ENCODE assay signal across 9 cellular contexts in the genomic region with DNA sequence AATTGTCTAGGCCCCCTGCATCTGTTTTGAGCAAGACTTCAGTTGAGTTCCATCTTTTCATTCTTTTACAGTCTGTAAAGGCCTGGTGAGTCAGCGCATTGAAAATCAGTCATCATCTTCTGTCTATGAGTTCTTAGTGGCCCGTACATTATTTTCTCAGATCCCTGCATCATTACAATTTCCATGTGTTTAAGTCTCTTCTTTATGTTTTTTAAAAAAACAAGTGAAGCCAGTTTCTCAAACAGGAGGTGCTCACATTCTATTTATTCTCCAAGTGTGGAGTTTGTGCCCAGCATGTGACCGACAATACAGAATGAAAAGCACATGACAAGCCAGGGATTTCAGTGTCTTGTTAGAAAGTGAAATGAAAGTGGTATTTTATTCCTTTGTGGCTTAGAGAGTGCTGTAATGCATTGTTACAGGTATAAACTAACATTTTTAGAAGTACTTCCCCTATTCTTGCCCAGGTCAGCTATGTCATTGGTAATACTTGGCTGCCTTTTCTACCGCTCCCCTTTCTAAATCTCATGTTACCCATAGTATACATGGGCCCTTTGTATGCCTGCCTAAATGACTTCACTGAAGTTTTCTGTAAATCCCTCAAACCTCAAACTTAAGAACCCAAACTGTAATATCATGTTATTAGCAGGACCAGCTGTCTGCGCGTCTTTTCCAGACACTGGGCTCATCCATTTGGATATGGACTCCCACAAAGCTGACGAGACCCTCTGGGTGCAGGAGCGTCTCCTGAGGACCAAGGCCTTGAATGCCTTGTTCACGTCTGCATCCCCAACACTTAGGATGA.
DNase-seq lines count a peak whose midpoint lies in the region; ATAC-seq lines count a peak whose summit lies in the region.
"Had no signal": no experiment of that assay in that cellular context is flagged by ENCODE, and none has a peak within 500 bp of the region (broad histone marks: within the 10 kb centered on the region; RNA-seq: fewer than 3 reads in every experiment).

No MANE protein-coding gene starts in this region.

- no peak overlapping the region for H3K14ac ChIP-seq in neuronal stem cell (ENCODE audit: low read length)

- H3K27ac Mint-ChIP-seq in stimulated activated naive CD8-positive, alpha-beta T cell treated with anti-CD3 and anti-CD28 coated beads, Interleukin-15, amount 100 ng/mL, for 72 hours = no peak overlapping the region
- H3K27ac Mint-ChIP-seq in activated naive CD4-positive, alpha-beta T cell treated with anti-CD3 and anti-CD28 coated beads, Interleukin-2, amount 10 ng/mL, durations not matched to agents 7 days and 5 days = no peak overlapping the region

- peaks cover 0 to 7% of the 10 kb centered on the region in 2 donors for H3K4me1 ChIP-seq in neuronal stem cell (ENCODE audit: control insufficient read depth in 2 of 2, insufficient read depth in 1 of 2, low read depth in 1 of 2, low read length in 2 of 2)
- no peaks in the 10 kb centered on the region for H3K4me1 ChIP-seq in mesendoderm (ENCODE audit: control insufficient read depth, low read depth, low read length)

- no peaks in the 10 kb centered on the region for H3K27me3 Mint-ChIP-seq in stimulated activated naive CD8-positive, alpha-beta T cell treated with anti-CD3 and anti-CD28 coated beads, Interleukin-15, amount 100 ng/mL, for 72 hours
- no peaks in the 10 kb centered on the region for H3K27me3 Mint-ChIP-seq in activated naive CD4-positive, alpha-beta T cell treated with anti-CD3 and anti-CD28 coated beads, Interleukin-2, amount 10 ng/mL, durations not matched to agents 7 days and 5 days

- H2BK15ac ChIP-seq in neuronal stem cell (ENCODE audit: low read length) (no peak overlapping the region), mesendoderm (replicated peaks; ENCODE audit: low read depth) (no peak overlapping the region)

- H3K36me3 ChIP-seq in neuronal stem cell (replicated peaks in 1 of 2; ENCODE audit: control insufficient read depth in 2 of 2, insufficient read depth in 2 of 2, low read length in 2 of 2) (no peaks in the 10 kb centered on the region), mesendoderm (ENCODE audit: control insufficient read depth, insufficient read depth, low read length) (no peaks in the 10 kb centered on the region)

- H3K79me2 ChIP-seq in mesendoderm (ENCODE audit: control insufficient read depth, insufficient read depth, low read length) = no peaks in the 10 kb centered on the region

- no peaks in the 10 kb centered on the region for H3K9me3 Mint-ChIP-seq in stimulated activated naive CD8-positive, alpha-beta T cell treated with anti-CD3 and anti-CD28 coated beads, Interleukin-15, amount 100 ng/mL, for 72 hours
- H3K9me3 Mint-ChIP-seq in activated naive CD4-positive, alpha-beta T cell treated with anti-CD3 and anti-CD28 coated beads, Interleukin-2, amount 10 ng/mL, durations not matched to agents 7 days and 5 days = peaks cover 5% of the 10 kb centered on the region

- no peak overlapping the region for H3K56ac ChIP-seq in mesendoderm (ENCODE audit: low read length)

- WGBS in neuronal stem cell (ENCODE audit: extremely low coverage in 2 of 2, insufficient read length in 2 of 2, insufficient replicate concordance in 1 of 2), 2 donors = no CpG with 5 or more reads among the region's 9 CpGs
- WGBS in mesendoderm (ENCODE audit: extremely low coverage, insufficient coverage, low lambda C conversion rate) = no CpG with 5 or more reads among the region's 9 CpGs

- H3K18ac ChIP-seq in neuronal stem cell (ENCODE audit: low read length) (no peak overlapping the region), mesendoderm (ENCODE audit: low read length) (no peak overlapping the region)

- H3K9me3 ChIP-seq in neuronal stem cell (replicated peaks in 1 of 2; ENCODE audit: control insufficient read depth in 2 of 2, insufficient read depth in 1 of 2, low read depth in 1 of 2, low read length in 2 of 2) = no peaks in the 10 kb centered on the region

- H3K4me1 Mint-ChIP-seq in stimulated activated naive CD8-positive, alpha-beta T cell treated with anti-CD3 and anti-CD28 coated beads, Interleukin-15, amount 100 ng/mL, for 72 hours = no peaks in the 10 kb centered on the region
- no peaks in the 10 kb centered on the region for H3K4me1 Mint-ChIP-seq in activated naive CD4-positive, alpha-beta T cell treated with anti-CD3 and anti-CD28 coated beads, Interleukin-2, amount 10 ng/mL, durations not matched to agents 7 days and 5 days

- CTCF ChIA-PET in activated naive CD4-positive, alpha-beta T cell treated with anti-CD3 and anti-CD28 coated beads, Interleukin-2, amount 10 ng/mL, durations not matched to agents 7 days and 5 days (lab: Charles Lee) = no interaction called here

- H2BK5ac ChIP-seq in neuronal stem cell (ENCODE audit: low read length) (no peak overlapping the region), mesendoderm (ENCODE audit: low read length) (no peak overlapping the region)

- no peak overlapping the region for H2BK12ac ChIP-seq in neuronal stem cell (ENCODE audit: low read length)

- no peaks in the 10 kb centered on the region for H3K36me3 Mint-ChIP-seq in activated naive CD4-positive, alpha-beta T cell treated with anti-CD3 and anti-CD28 coated beads, Interleukin-2, amount 10 ng/mL, durations not matched to agents 7 days and 5 days

- H2AFZ ChIP-seq in neuronal stem cell (ENCODE audit: low read length) = peak overlapping the region; percentile 37

- DNase-seq in RPMI7951 (ENCODE audit: low read depth) (peak; percentile 39), neuronal stem cell (ENCODE audit: low spot score) (no peak), T1000 (lab: John Stamatoyannopoulos, UW) (no peak), mesendoderm (no peak)
- DNase-seq in stimulated activated naive CD8-positive, alpha-beta T cell treated with anti-CD3 and anti-CD28 coated beads, Interleukin-15, amount 100 ng/mL, for 72 hours = no peak
- no peak for DNase-seq in activated naive CD4-positive, alpha-beta T cell treated with anti-CD3 and anti-CD28 coated beads, Interleukin-2, amount 10 ng/mL, durations not matched to agents 7 days and 5 days

- H4K5ac ChIP-seq in mesendoderm (ENCODE audit: low read length) = no peak overlapping the region

- no peak overlapping the region for H4K8ac ChIP-seq in neuronal stem cell (ENCODE audit: low read depth, low read length)
- H4K8ac ChIP-seq in mesendoderm (ENCODE audit: low read depth, low read length) = no peak overlapping the region

- ATAC-seq in GM18861 (IDR thresholded peaks at IDR 0.05; ENCODE audit: unreplicated experiment) (peak; percentile 85), HG02763 (IDR thresholded peaks at IDR 0.05; ENCODE audit: unreplicated experiment) (peak; percentile 58)
- ATAC-seq in stimulated activated naive CD8-positive, alpha-beta T cell treated with anti-CD3 and anti-CD28 coated beads, Interleukin-15, amount 100 ng/mL, for 72 hours = no peak

- H3K23ac ChIP-seq in neuronal stem cell (ENCODE audit: low read depth, low read length, poor library complexity) (no peak overlapping the region), mesendoderm (ENCODE audit: low read length) (no peak overlapping the region)

- H3K27ac ChIP-seq in neuronal stem cell (replicated peaks; ENCODE audit: low read length) (no peak overlapping the region), mesendoderm (ENCODE audit: low read depth, low read length) (no peak overlapping the region)
- H3K27ac ChIP-seq: epithelial cell of prostate had no signal

- H3K79me1 ChIP-seq in neuronal stem cell (ENCODE audit: low read depth, low read length) (no peaks in the 10 kb centered on the region), mesendoderm (ENCODE audit: low read length) (no peaks in the 10 kb centered on the region)

- no peak overlapping the region for H2BK120ac ChIP-seq in neuronal stem cell (ENCODE audit: low read depth, low read length)
- no peak overlapping the region for H2BK120ac ChIP-seq in mesendoderm (ENCODE audit: low read depth, low read length)

- no peak overlapping the region for H3K4ac ChIP-seq in neuronal stem cell (ENCODE audit: low read length)
- no peak overlapping the region for H3K4ac ChIP-seq in mesendoderm (ENCODE audit: low read depth, low read length)

- H2AK5ac ChIP-seq in neuronal stem cell (ENCODE audit: low read depth, low read length) (no peak overlapping the region), mesendoderm (ENCODE audit: low read length) (no peak overlapping the region)

- H3K27me3 ChIP-seq in neuronal stem cell (ENCODE audit: control insufficient read depth in 3 of 3, insufficient read depth in 3 of 3, low read depth in 1 of 3, low read length in 3 of 3) (no peaks in the 10 kb centered on the region), mesendoderm (ENCODE audit: insufficient read depth, low read length, poor library complexity) (no peaks in the 10 kb centered on the region)

- H3K4me2 ChIP-seq in neuronal stem cell (ENCODE audit: insufficient read depth, low read length, poor library complexity, severe bottlenecking) (no peak overlapping the region), mesendoderm (ENCODE audit: low read length) (no peak overlapping the region)

- H3K4me3 Mint-ChIP-seq in stimulated activated naive CD8-positive, alpha-beta T cell treated with anti-CD3 and anti-CD28 coated beads, Interleukin-15, amount 100 ng/mL, for 72 hours = no peak overlapping the region
- H3K4me3 Mint-ChIP-seq in activated naive CD4-positive, alpha-beta T cell treated with anti-CD3 and anti-CD28 coated beads, Interleukin-2, amount 10 ng/mL, durations not matched to agents 7 days and 5 days = no peak overlapping the region

- no peak overlapping the region for H4K91ac ChIP-seq in neuronal stem cell (ENCODE audit: low read depth, low read length, poor library complexity)

- H3K9ac ChIP-seq in neuronal stem cell (ENCODE audit: low read depth, low read length, poor library complexity) (no peak overlapping the region), mesendoderm (ENCODE audit: low read length) (no peak overlapping the region)

- H3K4me3 ChIP-seq in neuronal stem cell (ENCODE audit: low read length in 2 of 2) (no peak overlapping the region), mesendoderm (ENCODE audit: low read length) (no peak overlapping the region)
